In genomic region chr11:131460931-131461330, GRCh38 we compare ENCODE assay signal across 24 cellular contexts.
"Had no signal": no experiment of that assay in that cellular context is flagged by ENCODE, and none has a peak within 500 bp of the region (broad histone marks: within the 10 kb centered on the region; RNA-seq: fewer than 3 reads in every experiment).

No MANE protein-coding gene starts in this region.

- ATAC-seq: effector memory CD8-positive, alpha-beta T cell; esophagus mucosa; foreskin keratinocyte; gastrocnemius medialis; gastroesophageal sphincter; heart left ventricle; heart right ventricle had no signal

- H3K4me1 ChIP-seq: colonic mucosa, esophagus muscularis mucosa, esophagus squamous epithelium, foreskin keratinocyte, gastrocnemius medialis, gastroesophageal sphincter had no signal

- H3K9me3 ChIP-seq: colonic mucosa, esophagus muscularis mucosa, esophagus squamous epithelium, gastrocnemius medialis, gastroesophageal sphincter, heart left ventricle, heart right ventricle had no signal

- DNase-seq: colonic mucosa; cortex of kidney; dermis blood vessel endothelial cell; dorsolateral prefrontal cortex; effector CD4-positive, alpha-beta T cell; effector CD8-positive, alpha-beta T cell; effector memory CD4-positive, alpha-beta T cell; effector memory CD8-positive, alpha-beta T cell; endodermal cell; erythroblast; esophagus squamous epithelium; foreskin fibroblast; foreskin keratinocyte; foreskin melanocyte; gastrocnemius medialis; glutamatergic neuron; head of caudate nucleus; heart left ventricle; heart right ventricle had no signal

- H3K4me3 ChIP-seq: colonic mucosa, coronary artery, dorsolateral prefrontal cortex, esophagus muscularis mucosa, esophagus squamous epithelium, gastrocnemius medialis, gastroesophageal sphincter, heart left ventricle, heart right ventricle had no signal

- H3K27me3 ChIP-seq: colonic mucosa, gastrocnemius medialis had no signal

- H3K27ac ChIP-seq: colonic mucosa, coronary artery, dorsolateral prefrontal cortex, epithelial cell of prostate, esophagus muscularis mucosa, esophagus squamous epithelium, foreskin keratinocyte, gastrocnemius medialis, gastroesophageal sphincter, heart left ventricle, heart right ventricle had no signal

- H3K36me3 ChIP-seq: colonic mucosa, esophagus muscularis mucosa, esophagus squamous epithelium, gastrocnemius medialis, gastroesophageal sphincter, heart left ventricle, heart right ventricle had no signal
